Comparison of ENCODE assay signal across 1 cellular context in genomic region chr17:42282478-42283080, GRCh38.
TF ChIP-seq lines count a peak whose summit lies in the region.

No MANE protein-coding gene starts in this region.

TF ChIP-seq in H1, 55 proteins besides CTCF, POLR2A, EP300 and RAD21:
- TF ChIP-seq TEAD4 (IDR thresholded peaks at IDR 0.05; ENCODE audit: low read depth, low read length): peak; percentile 80
- TF ChIP-seq MAX (IDR thresholded peaks at IDR 0.05): 0 out of 2 replicates have a peak, but pooled peaks have one; percentile 21
- no peak for TF ChIP-seq KDM5A (IDR thresholded peaks at IDR 0.05; ENCODE audit: low read length)
